18 cellular contexts compared by ENCODE assay signal in genomic region chr1:8297245-8297644, GRCh38. TPM values are rescaled to one million over a fixed set of nuclear protein-coding genes. Genes with fewer than 3 reads are reported as not detected.
DNase-seq lines count a peak whose midpoint lies in the region; ATAC-seq and TF ChIP-seq lines count a peak whose summit lies in the region.
"Had no signal": no experiment of that assay in that cellular context is flagged by ENCODE, and none has a peak within 500 bp of the region (broad histone marks: within the 10 kb centered on the region; RNA-seq: fewer than 3 reads in every experiment).

No MANE protein-coding gene starts in this region.

- H3K4me1 ChIP-seq in HEK293 (ENCODE audit: control insufficient read depth, insufficient read depth, low read length) (no peaks in the 10 kb centered on the region), OCI-LY3 (ENCODE audit: low read length) (no peaks in the 10 kb centered on the region), aorta (ENCODE audit: control insufficient read depth in 1 of 2, insufficient read depth in 2 of 2, low read length in 2 of 2) (peaks cover 0 to 3% of the 10 kb centered on the region in 2 donors)

- TF ChIP-seq CTCF in HEK293 (tag by site-specific recombination; IDR thresholded peaks at IDR 0.05): no peak
- no peak for TF ChIP-seq CTCF in OCI-LY3 (IDR thresholded peaks at IDR 0.05; ENCODE audit: low read depth, low read length)
- TF ChIP-seq CTCF in neural crest cell (conservative IDR thresholded peaks at IDR 0.05): no peak

- no peak overlapping the region for H3K4me3 Mint-ChIP-seq in neural crest cell
- H3K4me3 Mint-ChIP-seq: CD4-positive, CD25-positive, alpha-beta regulatory T cell; T-helper 1 cell treated with Interleukin-12 subunit alpha and Interleukin-12 subunit beta and Interleukin-4 antibody, amounts not matched to agents 30 μg/mL and 1 μg/mL, for 36 hours had no signal

- no peak overlapping the region for H3K4me3 ChIP-seq in HEK293 (ENCODE audit: low read depth, low read length)
- H3K4me3 ChIP-seq in OCI-LY3 (ENCODE audit: low read length): no peak overlapping the region
- H3K4me3 ChIP-seq in aorta (ENCODE audit: low read length in 2 of 2): no peak overlapping the region
- H3K4me3 ChIP-seq: PC-9, SK-N-MC had no signal

- peak; percentile 9 for DNase-seq in NCI-H2196 (lab: John Stamatoyannopoulos, UW; ENCODE audit: unreplicated experiment)
- DNase-seq in NCI-H2196 treated with DMSO at 0.1 percent for 48 hours (lab: John Stamatoyannopoulos, UW; ENCODE audit: unreplicated experiment): no peak
- no peak for DNase-seq in neural crest cell (ENCODE audit: low read depth, low spot score)
- DNase-seq in COLO829 (ENCODE audit: low spot score): no peak
- DNase-seq in aorta: no peak
- DNase-seq: Calu3; CD4-positive, CD25-positive, alpha-beta regulatory T cell; Karpas-422; MM.1S; NCI-H1105 treated with DMSO at 0.1 percent for 48 hours; NCI-H2081 treated with DMSO at 0.1 percent for 48 hours; NCI-H446 treated with DMSO at 0.1 percent for 48 hours; PC-9 had no signal

- CTCF ChIA-PET in HEK293 (lab: Yijun Ruan, JAX): interaction anchor here (1.2 kb wide), 1 partner anchor 17 kb away, joined by 4 read pairs; no protein-coding TSS in a partner anchor

- H3K27me3 ChIP-seq in OCI-LY3 (ENCODE audit: low read depth, low read length) (no peaks in the 10 kb centered on the region), aorta (ENCODE audit: control insufficient read depth in 1 of 2, insufficient read depth in 2 of 2, low read length in 1 of 2) (no peaks in the 10 kb centered on the region)

- H3K36me3 Mint-ChIP-seq in neural crest cell (ENCODE audit: low read depth): no peaks in the 10 kb centered on the region
- H3K36me3 Mint-ChIP-seq: CD4-positive, CD25-positive, alpha-beta regulatory T cell had no signal

- H3K36me3 ChIP-seq in HEK293 (ENCODE audit: control insufficient read depth in 2 of 2, insufficient read depth in 1 of 2, low read length in 2 of 2) (no peaks in the 10 kb centered on the region), OCI-LY3 (replicated peaks; ENCODE audit: low read depth, low read length) (no peaks in the 10 kb centered on the region), aorta (ENCODE audit: control insufficient read depth in 1 of 2, insufficient read depth in 2 of 2, low read length in 1 of 2) (no peaks in the 10 kb centered on the region)

- ATAC-seq in GM21447 (IDR thresholded peaks at IDR 0.05; ENCODE audit: unreplicated experiment) (no peak), aorta (ENCODE audit: low FRiP score) (no peak)

- H4K20me1 ChIP-seq in OCI-LY3 (ENCODE audit: insufficient read depth, low read length): no peaks in the 10 kb centered on the region

- no peak overlapping the region for H3K27ac ChIP-seq in HEK293 (ENCODE audit: extremely low read depth, low read depth, low read length)
- H3K27ac ChIP-seq in OCI-LY3 (ENCODE audit: low read length): no peak overlapping the region
- H3K27ac ChIP-seq in aorta (ENCODE audit: low read depth in 1 of 2, low read length in 2 of 2): no peak overlapping the region
- H3K27ac ChIP-seq: PC-9, SK-N-MC had no signal

- 0 out of 2 replicates have a peak overlapping the region, but pooled peaks have one; percentile 30 for H2AFZ ChIP-seq in OCI-LY3 (ENCODE audit: low read depth, low read length)
- H2AFZ ChIP-seq: PC-9 had no signal

- H3K27me3 Mint-ChIP-seq in neural crest cell (ENCODE audit: low read depth): peaks cover 1% of the 10 kb centered on the region

- peaks cover 16% of the 10 kb centered on the region for H3K4me1 Mint-ChIP-seq in neural crest cell
- H3K4me1 Mint-ChIP-seq: CD4-positive, CD25-positive, alpha-beta regulatory T cell had no signal

- peak overlapping the region; percentile 8 for H3K27ac Mint-ChIP-seq in neural crest cell (ENCODE audit: unreplicated experiment)
- H3K27ac Mint-ChIP-seq: T-helper 1 cell treated with Interleukin-12 subunit alpha and Interleukin-12 subunit beta and Interleukin-4 antibody, amounts not matched to agents 30 μg/mL and 1 μg/mL, for 36 hours had no signal

- no peaks in the 10 kb centered on the region for H3K9me3 ChIP-seq in HEK293 (ENCODE audit: control insufficient read depth, insufficient read depth, low read depth, low read length)
- H3K9me3 ChIP-seq in OCI-LY3 (ENCODE audit: insufficient read depth, low read length): no peaks in the 10 kb centered on the region
- no peaks in the 10 kb centered on the region for H3K9me3 ChIP-seq in aorta (ENCODE audit: control insufficient read depth, low read length)

- H3K4me2 ChIP-seq in OCI-LY3 (ENCODE audit: low read length): no peak overlapping the region
- H3K4me2 ChIP-seq: PC-9 had no signal

- POLR2A ChIA-PET in HEK293 (lab: Yijun Ruan, JAX): interaction anchor here (0.7 kb wide), 1 partner anchor 224 kb away, joined by 3 read pairs; no protein-coding TSS in a partner anchor

- WGBS in aorta, 2 donors: 89 to 90% methylated on average over 4 of the region's 4 CpGs

- intact Hi-C loops in aorta (cut with DNase I): no loop called here

- no peaks in the 10 kb centered on the region for H3K9me3 Mint-ChIP-seq in neural crest cell
- H3K9me3 Mint-ChIP-seq: CD4-positive, CD25-positive, alpha-beta regulatory T cell; T-helper 1 cell treated with Interleukin-12 subunit alpha and Interleukin-12 subunit beta and Interleukin-4 antibody, amounts not matched to agents 30 μg/mL and 1 μg/mL, for 36 hours had no signal

- H3K79me2 ChIP-seq in OCI-LY3 (ENCODE audit: low read length): no peaks in the 10 kb centered on the region

- H3K9ac ChIP-seq in OCI-LY3 (ENCODE audit: low read length): no peak overlapping the region

TF ChIP-seq in HEK293, 187 proteins besides CTCF, POLR2A, EP300 and RAD21:
- TF ChIP-seq ZFP41 (tag by site-specific recombination; IDR thresholded peaks at IDR 0.05; ENCODE audit: borderline replicate concordance) (no peak), ZNF518A (tag by site-specific recombination; conservative IDR thresholded peaks at IDR 0.05; ENCODE audit: low read depth) (peak; percentile 34; the same call in 1 of the 2 replicates), ZNF792 (tag by site-specific recombination; IDR thresholded peaks at IDR 0.05) (no peak), ZNF624 (tag by site-specific recombination; IDR thresholded peaks at IDR 0.05) (no peak), BCL6B (tag by site-specific recombination; IDR thresholded peaks at IDR 0.05) (no peak), ZNF366 (tag by site-specific recombination; conservative IDR thresholded peaks at IDR 0.05) (no peak)

RNA-seq across cellular contexts. Expression of gene SLC45A1, which starts 20.7 kb away (rescaled TPM):
- total RNA-seq in neural crest cell: 2.5 TPM in 2 replicates
- 1 to 10 TPM; 5.4 to 8.7 TPM for total RNA-seq in aorta
- polyA plus RNA-seq in aorta: 1 to 10 TPM; 4.4 to 8.1 TPM
